ENCODE assay signal across 1 cellular context in the genomic region with DNA sequence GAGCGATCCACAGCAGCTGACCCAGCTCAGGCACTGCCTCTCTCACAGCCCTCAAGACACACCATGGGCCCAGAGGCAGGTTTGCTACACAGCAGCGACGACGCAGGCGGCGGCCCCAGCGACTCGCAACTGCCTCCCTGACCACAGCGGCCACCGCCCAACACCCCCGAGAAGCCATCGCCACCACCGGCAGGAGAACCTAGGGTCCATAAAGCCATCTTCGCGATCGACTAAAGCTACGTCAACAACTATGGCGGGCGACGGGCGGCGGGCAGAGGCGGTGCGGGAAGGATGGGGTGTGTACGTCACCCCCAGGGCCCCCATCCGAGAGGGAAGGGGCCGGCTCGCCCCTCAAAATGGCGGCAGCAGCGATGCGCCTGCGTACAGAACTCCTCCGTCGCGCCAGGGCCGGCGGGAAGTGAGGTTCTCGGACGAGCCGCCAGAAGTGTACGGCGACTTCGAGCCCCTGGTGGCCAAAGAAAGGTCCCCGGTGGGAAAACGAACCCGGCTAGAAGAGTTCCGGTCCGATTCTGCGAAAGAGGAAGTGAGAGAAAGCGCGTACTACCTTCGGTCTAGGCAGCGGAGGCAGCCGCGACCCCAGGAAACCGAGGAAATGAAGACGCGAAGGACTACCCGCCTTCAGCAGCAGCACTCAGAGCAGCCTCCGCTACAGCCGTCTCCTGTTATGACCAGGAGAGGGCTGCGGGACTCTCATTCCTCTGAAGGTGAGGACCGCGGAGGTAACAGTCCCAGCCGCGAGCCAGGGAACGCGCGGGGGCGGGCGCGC.
TF ChIP-seq lines count a peak whose summit lies in the region.

A gene with protein sequence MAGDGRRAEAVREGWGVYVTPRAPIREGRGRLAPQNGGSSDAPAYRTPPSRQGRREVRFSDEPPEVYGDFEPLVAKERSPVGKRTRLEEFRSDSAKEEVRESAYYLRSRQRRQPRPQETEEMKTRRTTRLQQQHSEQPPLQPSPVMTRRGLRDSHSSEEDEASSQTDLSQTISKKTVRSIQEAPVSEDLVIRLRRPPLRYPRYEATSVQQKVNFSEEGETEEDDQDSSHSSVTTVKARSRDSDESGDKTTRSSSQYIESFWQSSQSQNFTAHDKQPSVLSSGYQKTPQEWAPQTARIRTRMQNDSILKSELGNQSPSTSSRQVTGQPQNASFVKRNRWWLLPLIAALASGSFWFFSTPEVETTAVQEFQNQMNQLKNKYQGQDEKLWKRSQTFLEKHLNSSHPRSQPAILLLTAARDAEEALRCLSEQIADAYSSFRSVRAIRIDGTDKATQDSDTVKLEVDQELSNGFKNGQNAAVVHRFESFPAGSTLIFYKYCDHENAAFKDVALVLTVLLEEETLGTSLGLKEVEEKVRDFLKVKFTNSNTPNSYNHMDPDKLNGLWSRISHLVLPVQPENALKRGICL (plus strand): TSS at position 33 of the 787 bp plus-strand sequence. CDS start 218 bp downstream, at position 251.

TF ChIP-seq in HepG2, 621 proteins besides CTCF, POLR2A, EP300 and RAD21 (continued from another document and continues in another):
- TF ChIP-seq, protein P1, sequence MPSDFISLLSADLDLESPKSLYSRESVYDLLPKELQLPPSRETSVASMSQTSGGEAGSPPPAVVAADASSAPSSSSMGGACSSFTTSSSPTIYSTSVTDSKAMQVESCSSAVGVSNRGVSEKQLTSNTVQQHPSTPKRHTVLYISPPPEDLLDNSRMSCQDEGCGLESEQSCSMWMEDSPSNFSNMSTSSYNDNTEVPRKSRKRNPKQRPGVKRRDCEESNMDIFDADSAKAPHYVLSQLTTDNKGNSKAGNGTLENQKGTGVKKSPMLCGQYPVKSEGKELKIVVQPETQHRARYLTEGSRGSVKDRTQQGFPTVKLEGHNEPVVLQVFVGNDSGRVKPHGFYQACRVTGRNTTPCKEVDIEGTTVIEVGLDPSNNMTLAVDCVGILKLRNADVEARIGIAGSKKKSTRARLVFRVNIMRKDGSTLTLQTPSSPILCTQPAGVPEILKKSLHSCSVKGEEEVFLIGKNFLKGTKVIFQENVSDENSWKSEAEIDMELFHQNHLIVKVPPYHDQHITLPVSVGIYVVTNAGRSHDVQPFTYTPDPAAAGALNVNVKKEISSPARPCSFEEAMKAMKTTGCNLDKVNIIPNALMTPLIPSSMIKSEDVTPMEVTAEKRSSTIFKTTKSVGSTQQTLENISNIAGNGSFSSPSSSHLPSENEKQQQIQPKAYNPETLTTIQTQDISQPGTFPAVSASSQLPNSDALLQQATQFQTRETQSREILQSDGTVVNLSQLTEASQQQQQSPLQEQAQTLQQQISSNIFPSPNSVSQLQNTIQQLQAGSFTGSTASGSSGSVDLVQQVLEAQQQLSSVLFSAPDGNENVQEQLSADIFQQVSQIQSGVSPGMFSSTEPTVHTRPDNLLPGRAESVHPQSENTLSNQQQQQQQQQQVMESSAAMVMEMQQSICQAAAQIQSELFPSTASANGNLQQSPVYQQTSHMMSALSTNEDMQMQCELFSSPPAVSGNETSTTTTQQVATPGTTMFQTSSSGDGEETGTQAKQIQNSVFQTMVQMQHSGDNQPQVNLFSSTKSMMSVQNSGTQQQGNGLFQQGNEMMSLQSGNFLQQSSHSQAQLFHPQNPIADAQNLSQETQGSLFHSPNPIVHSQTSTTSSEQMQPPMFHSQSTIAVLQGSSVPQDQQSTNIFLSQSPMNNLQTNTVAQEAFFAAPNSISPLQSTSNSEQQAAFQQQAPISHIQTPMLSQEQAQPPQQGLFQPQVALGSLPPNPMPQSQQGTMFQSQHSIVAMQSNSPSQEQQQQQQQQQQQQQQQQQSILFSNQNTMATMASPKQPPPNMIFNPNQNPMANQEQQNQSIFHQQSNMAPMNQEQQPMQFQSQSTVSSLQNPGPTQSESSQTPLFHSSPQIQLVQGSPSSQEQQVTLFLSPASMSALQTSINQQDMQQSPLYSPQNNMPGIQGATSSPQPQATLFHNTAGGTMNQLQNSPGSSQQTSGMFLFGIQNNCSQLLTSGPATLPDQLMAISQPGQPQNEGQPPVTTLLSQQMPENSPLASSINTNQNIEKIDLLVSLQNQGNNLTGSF (CRISPR knock-in tag; IDR thresholded peaks at IDR 0.05) = peak; percentile 85; the same call in 1 of the 2 replicates
- TF ChIP-seq MZF1 (CRISPR knock-in tag; IDR thresholded peaks at IDR 0.05; ENCODE audit: borderline replicate concordance) (0 out of 2 replicates have a peak, but pooled peaks have one; percentile 25), SMARCE1 (IDR thresholded peaks at IDR 0.05; ENCODE audit: borderline replicate concordance) (no peak), SNAPC2 (CRISPR knock-in tag; IDR thresholded peaks at IDR 0.05) (no peak), ZNF737 (CRISPR knock-in tag; IDR thresholded peaks at IDR 0.05; ENCODE audit: borderline replicate concordance) (peak; percentile 7; the same call in 1 of the 2 replicates), TRIM24 (CRISPR knock-in tag; IDR thresholded peaks at IDR 0.05) (no peak), SP1 (IDR thresholded peaks at IDR 0.05) (no peak), SP1 (CRISPR knock-in tag; IDR thresholded peaks at IDR 0.05) (peak; percentile 82), PHB2 (IDR thresholded peaks at IDR 0.05; ENCODE audit: partially characterized antibody) (no peak), ETV6 (CRISPR knock-in tag; conservative IDR thresholded peaks at IDR 0.05) (no peak; the same call in 1 of the 2 replicates), ZNF256 (CRISPR knock-in tag; conservative IDR thresholded peaks at IDR 0.05) (no peak), JARID2 (CRISPR knock-in tag; IDR thresholded peaks at IDR 0.05; ENCODE audit: insufficient replicate concordance) (no peak), MEIS1 (CRISPR knock-in tag; IDR thresholded peaks at IDR 0.05; ENCODE audit: borderline replicate concordance) (no peak; the same call in 1 of the 2 replicates), CC2D1A (CRISPR knock-in tag; IDR thresholded peaks at IDR 0.05) (no peak), ZNF292 (CRISPR knock-in tag; IDR thresholded peaks at IDR 0.05; ENCODE audit: borderline replicate concordance, low read depth) (peak; percentile 76), SRY (CRISPR knock-in tag; IDR thresholded peaks at IDR 0.05) (0 out of 2 replicates have a peak, but pooled peaks have one; percentile 75), SNRNP70 (IDR thresholded peaks at IDR 0.05; ENCODE audit: low read depth, low read length) (no peak), ZNF225 (CRISPR knock-in tag; IDR thresholded peaks at IDR 0.05) (peak; percentile 89; the same call in 1 of the 2 replicates), PHF21A (CRISPR knock-in tag; IDR thresholded peaks at IDR 0.05) (peak; percentile 95), ONECUT2 (CRISPR knock-in tag; IDR thresholded peaks at IDR 0.05) (0 out of 2 replicates have a peak, but pooled peaks have one; percentile 25), SOX5 (CRISPR knock-in tag; IDR thresholded peaks at IDR 0.05; ENCODE audit: borderline replicate concordance) (peak; percentile 73), ZNF354B (CRISPR knock-in tag; IDR thresholded peaks at IDR 0.05) (no peak), SIX4 (CRISPR knock-in tag; IDR thresholded peaks at IDR 0.05) (peak; percentile 50; the same call in 1 of the 2 replicates), KLF13 (CRISPR knock-in tag; IDR thresholded peaks at IDR 0.05) (peak; percentile 37; the same call in 1 of the 2 replicates), HDAC2 (CRISPR knock-in tag; IDR thresholded peaks at IDR 0.05) (peak; percentile 26), ZSCAN30 (CRISPR knock-in tag; IDR thresholded peaks at IDR 0.05) (peak; percentile 96; the same call in 1 of the 2 replicates)
- TF ChIP-seq, protein P2, sequence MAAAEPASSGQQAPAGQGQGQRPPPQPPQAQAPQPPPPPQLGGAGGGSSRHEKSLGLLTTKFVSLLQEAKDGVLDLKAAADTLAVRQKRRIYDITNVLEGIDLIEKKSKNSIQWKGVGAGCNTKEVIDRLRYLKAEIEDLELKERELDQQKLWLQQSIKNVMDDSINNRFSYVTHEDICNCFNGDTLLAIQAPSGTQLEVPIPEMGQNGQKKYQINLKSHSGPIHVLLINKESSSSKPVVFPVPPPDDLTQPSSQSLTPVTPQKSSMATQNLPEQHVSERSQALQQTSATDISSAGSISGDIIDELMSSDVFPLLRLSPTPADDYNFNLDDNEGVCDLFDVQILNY (CRISPR knock-in tag; conservative IDR thresholded peaks at IDR 0.05) = peak; percentile 60; the same call in 1 of the 2 replicates
- TF ChIP-seq, protein P3, sequence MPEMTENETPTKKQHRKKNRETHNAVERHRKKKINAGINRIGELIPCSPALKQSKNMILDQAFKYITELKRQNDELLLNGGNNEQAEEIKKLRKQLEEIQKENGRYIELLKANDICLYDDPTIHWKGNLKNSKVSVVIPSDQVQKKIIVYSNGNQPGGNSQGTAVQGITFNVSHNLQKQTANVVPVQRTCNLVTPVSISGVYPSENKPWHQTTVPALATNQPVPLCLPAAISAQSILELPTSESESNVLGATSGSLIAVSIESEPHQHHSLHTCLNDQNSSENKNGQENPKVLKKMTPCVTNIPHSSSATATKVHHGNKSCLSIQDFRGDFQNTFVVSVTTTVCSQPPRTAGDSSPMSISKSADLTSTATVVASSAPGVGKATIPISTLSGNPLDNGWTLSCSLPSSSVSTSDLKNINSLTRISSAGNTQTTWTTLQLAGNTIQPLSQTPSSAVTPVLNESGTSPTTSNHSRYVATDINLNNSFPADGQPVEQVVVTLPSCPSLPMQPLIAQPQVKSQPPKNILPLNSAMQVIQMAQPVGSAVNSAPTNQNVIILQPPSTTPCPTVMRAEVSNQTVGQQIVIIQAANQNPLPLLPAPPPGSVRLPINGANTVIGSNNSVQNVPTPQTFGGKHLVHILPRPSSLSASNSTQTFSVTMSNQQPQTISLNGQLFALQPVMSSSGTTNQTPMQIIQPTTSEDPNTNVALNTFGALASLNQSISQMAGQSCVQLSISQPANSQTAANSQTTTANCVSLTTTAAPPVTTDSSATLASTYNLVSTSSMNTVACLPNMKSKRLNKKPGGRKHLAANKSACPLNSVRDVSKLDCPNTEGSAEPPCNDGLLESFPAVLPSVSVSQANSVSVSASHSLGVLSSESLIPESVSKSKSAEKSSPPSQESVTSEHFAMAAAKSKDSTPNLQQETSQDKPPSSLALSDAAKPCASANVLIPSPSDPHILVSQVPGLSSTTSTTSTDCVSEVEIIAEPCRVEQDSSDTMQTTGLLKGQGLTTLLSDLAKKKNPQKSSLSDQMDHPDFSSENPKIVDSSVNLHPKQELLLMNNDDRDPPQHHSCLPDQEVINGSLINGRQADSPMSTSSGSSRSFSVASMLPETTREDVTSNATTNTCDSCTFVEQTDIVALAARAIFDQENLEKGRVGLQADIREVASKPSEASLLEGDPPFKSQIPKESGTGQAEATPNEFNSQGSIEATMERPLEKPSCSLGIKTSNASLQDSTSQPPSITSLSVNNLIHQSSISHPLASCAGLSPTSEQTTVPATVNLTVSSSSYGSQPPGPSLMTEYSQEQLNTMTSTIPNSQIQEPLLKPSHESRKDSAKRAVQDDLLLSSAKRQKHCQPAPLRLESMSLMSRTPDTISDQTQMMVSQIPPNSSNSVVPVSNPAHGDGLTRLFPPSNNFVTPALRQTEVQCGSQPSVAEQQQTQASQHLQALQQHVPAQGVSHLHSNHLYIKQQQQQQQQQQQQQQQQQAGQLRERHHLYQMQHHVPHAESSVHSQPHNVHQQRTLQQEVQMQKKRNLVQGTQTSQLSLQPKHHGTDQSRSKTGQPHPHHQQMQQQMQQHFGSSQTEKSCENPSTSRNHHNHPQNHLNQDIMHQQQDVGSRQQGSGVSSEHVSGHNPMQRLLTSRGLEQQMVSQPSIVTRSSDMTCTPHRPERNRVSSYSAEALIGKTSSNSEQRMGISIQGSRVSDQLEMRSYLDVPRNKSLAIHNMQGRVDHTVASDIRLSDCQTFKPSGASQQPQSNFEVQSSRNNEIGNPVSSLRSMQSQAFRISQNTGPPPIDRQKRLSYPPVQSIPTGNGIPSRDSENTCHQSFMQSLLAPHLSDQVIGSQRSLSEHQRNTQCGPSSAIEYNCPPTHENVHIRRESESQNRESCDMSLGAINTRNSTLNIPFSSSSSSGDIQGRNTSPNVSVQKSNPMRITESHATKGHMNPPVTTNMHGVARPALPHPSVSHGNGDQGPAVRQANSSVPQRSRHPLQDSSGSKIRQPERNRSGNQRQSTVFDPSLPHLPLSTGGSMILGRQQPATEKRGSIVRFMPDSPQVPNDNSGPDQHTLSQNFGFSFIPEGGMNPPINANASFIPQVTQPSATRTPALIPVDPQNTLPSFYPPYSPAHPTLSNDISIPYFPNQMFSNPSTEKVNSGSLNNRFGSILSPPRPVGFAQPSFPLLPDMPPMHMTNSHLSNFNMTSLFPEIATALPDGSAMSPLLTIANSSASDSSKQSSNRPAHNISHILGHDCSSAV (CRISPR knock-in tag; IDR thresholded peaks at IDR 0.05; ENCODE audit: borderline replicate concordance) = no peak
- TF ChIP-seq, protein P4, sequence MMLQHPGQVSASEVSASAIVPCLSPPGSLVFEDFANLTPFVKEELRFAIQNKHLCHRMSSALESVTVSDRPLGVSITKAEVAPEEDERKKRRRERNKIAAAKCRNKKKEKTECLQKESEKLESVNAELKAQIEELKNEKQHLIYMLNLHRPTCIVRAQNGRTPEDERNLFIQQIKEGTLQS (CRISPR knock-in tag; IDR thresholded peaks at IDR 0.05) = peak; percentile 77
- TF ChIP-seq, protein P5, sequence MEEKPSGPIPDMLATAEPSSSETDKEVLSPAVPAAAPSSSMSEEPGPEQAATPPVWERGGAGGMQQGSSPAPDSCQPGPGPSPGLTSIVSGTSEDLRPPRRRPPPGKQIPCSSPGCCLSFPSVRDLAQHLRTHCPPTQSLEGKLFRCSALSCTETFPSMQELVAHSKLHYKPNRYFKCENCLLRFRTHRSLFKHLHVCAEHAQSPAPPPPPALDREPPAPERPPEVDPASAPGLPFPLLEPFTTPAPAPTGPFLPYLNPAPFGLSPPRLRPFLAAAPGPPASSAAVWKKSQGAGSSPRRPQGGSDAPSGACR (CRISPR knock-in tag; IDR thresholded peaks at IDR 0.05) = peak; percentile 86; the same call in 1 of the 2 replicates
- TF ChIP-seq, protein P6, sequence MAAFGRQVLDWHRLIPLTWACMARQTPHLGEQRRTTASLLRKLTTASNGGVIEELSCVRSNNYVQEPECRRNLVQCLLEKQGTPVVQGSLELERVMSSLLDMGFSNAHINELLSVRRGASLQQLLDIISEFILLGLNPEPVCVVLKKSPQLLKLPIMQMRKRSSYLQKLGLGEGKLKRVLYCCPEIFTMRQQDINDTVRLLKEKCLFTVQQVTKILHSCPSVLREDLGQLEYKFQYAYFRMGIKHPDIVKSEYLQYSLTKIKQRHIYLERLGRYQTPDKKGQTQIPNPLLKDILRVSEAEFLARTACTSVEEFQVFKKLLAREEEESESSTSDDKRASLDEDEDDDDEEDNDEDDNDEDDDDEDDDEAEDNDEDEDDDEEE (CRISPR knock-in tag; IDR thresholded peaks at IDR 0.05) = no peak; the same call in 1 of the 2 replicates
- TF ChIP-seq, protein P7, sequence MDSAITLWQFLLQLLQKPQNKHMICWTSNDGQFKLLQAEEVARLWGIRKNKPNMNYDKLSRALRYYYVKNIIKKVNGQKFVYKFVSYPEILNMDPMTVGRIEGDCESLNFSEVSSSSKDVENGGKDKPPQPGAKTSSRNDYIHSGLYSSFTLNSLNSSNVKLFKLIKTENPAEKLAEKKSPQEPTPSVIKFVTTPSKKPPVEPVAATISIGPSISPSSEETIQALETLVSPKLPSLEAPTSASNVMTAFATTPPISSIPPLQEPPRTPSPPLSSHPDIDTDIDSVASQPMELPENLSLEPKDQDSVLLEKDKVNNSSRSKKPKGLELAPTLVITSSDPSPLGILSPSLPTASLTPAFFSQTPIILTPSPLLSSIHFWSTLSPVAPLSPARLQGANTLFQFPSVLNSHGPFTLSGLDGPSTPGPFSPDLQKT (CRISPR knock-in tag; IDR thresholded peaks at IDR 0.05; ENCODE audit: borderline replicate concordance) = no peak
- TF ChIP-seq, protein P8, sequence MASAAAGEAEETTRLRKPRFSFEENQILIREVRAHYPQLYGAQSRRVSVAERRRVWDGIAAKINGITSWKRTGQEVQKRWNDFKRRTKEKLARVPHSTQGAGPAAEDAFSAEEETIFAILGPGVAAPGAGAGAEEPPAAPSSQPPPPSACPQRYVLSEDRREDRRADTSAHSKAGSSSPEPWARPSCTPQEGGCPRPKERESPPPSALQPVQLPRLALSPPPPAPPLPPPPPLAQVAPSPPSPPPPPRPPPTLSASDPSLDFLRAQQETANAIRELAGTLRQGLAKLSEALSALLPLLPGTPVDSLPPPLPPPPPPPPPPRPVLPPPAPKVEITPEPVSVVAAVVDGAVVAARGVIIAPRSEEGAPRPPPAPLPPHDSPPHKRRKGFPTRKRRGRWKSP (CRISPR knock-in tag; IDR thresholded peaks at IDR 0.05) = peak; percentile 45; the same call in 1 of the 2 replicates
